Comparison of ENCODE assay signal across 9 cellular contexts in genomic region chr16:52912565-52913173, GRCh38.
DNase-seq lines count a peak whose midpoint lies in the region; ATAC-seq and TF ChIP-seq lines count a peak whose summit lies in the region.
"Had no signal": no experiment of that assay in that cellular context is flagged by ENCODE, and none has a peak within 500 bp of the region (broad histone marks: within the 10 kb centered on the region; RNA-seq: fewer than 3 reads in every experiment).

No MANE protein-coding gene starts in this region.

- no peaks in the 10 kb centered on the region for H3K36me3 ChIP-seq in SU-DHL-6 (ENCODE audit: low read length)
- no peaks in the 10 kb centered on the region for H3K36me3 ChIP-seq in neural progenitor cell
- H3K36me3 ChIP-seq: BLaER1 had no signal

- H3K9ac ChIP-seq in SU-DHL-6 (ENCODE audit: low read length) (no peak overlapping the region), neural progenitor cell (no peak overlapping the region)
- H3K9ac ChIP-seq: BLaER1 had no signal

- H3K27me3 ChIP-seq in SU-DHL-6 (ENCODE audit: low read length): no peaks in the 10 kb centered on the region
- no peaks in the 10 kb centered on the region for H3K27me3 ChIP-seq in neural progenitor cell
- H3K27me3 ChIP-seq: BLaER1 had no signal

- H3K9me3 ChIP-seq in SU-DHL-6 (ENCODE audit: insufficient read depth, low read length) (no peaks in the 10 kb centered on the region), neural progenitor cell (ENCODE audit: low read depth) (no peaks in the 10 kb centered on the region)
- H3K9me3 ChIP-seq: BLaER1 had no signal

- H4K20me1 ChIP-seq in SU-DHL-6 (ENCODE audit: low read depth, low read length) (no peaks in the 10 kb centered on the region), neural progenitor cell (ENCODE audit: low read depth) (no peaks in the 10 kb centered on the region)
- H4K20me1 ChIP-seq: BLaER1 had no signal

- H3K9me2 ChIP-seq in SU-DHL-6 (replicated peaks; ENCODE audit: insufficient read depth, low read length): no peaks in the 10 kb centered on the region

- H3K4me3 ChIP-seq in SU-DHL-6 (ENCODE audit: insufficient read depth, low read length, poor library complexity, severe bottlenecking): no peak overlapping the region
- no peak overlapping the region for H3K4me3 ChIP-seq in neural progenitor cell
- H3K4me3 ChIP-seq: BLaER1 had no signal

- DNase-seq in NCI-H1417 (lab: John Stamatoyannopoulos, UW): peak; percentile 62 to 90 (median 74)
- no peak for DNase-seq in NCI-H1417 treated with DMSO at 0.1 percent for 48 hours (lab: John Stamatoyannopoulos, UW)
- DNase-seq in H4 (ENCODE audit: low spot score): peak; percentile 52
- DNase-seq in NCI-H1092 (lab: John Stamatoyannopoulos, UW): peak; percentile 61
- peak; percentile 5 for DNase-seq in fibroblast of gingiva (ENCODE audit: low read depth)
- peak; percentile 80 for DNase-seq in neural progenitor cell (ENCODE audit: low spot score)
- DNase-seq in natural killer cell: no peak

- H3K9me3 Mint-ChIP-seq in neural progenitor cell: no peaks in the 10 kb centered on the region
- H3K9me3 Mint-ChIP-seq in natural killer cell: no peaks in the 10 kb centered on the region

- H3K4me1 Mint-ChIP-seq in neural progenitor cell: peaks cover 2% of the 10 kb centered on the region
- H3K4me1 Mint-ChIP-seq in natural killer cell: no peaks in the 10 kb centered on the region

- H3K4me3 Mint-ChIP-seq in neural progenitor cell (no peak overlapping the region), natural killer cell (no peak overlapping the region)

- no peak for ATAC-seq in natural killer cell

- H3K36me3 Mint-ChIP-seq in neural progenitor cell (no peaks in the 10 kb centered on the region), natural killer cell (no peaks in the 10 kb centered on the region)

- no peak overlapping the region for H3K27ac ChIP-seq in SU-DHL-6 (ENCODE audit: low read depth, low read length)
- no peak overlapping the region for H3K27ac ChIP-seq in neural progenitor cell
- H3K27ac ChIP-seq: BLaER1 had no signal

- H3K4me2 ChIP-seq in SU-DHL-6 (ENCODE audit: low read depth, low read length, poor library complexity, severe bottlenecking) (no peak overlapping the region), neural progenitor cell (no peak overlapping the region)
- H3K4me2 ChIP-seq: BLaER1 had no signal

- H3F3A ChIP-seq in SU-DHL-6 (ENCODE audit: insufficient read depth) (no peaks in the 10 kb centered on the region), neural progenitor cell (ENCODE audit: low read depth) (peaks cover 4% of the 10 kb centered on the region)

- intact Hi-C loops in natural killer cell (cut with micrococcal nuclease): no loop called here

- TF ChIP-seq CTCF in SU-DHL-6 (IDR thresholded peaks at IDR 0.05; ENCODE audit: insufficient read depth, low read length, poor library complexity, severe bottlenecking) (peak; percentile 75), neural progenitor cell (IDR thresholded peaks at IDR 0.05) (peak; percentile 93), natural killer cell (IDR thresholded peaks at IDR 0.05) (no peak)

- H3K27me3 Mint-ChIP-seq in neural progenitor cell (ENCODE audit: insufficient read depth, low read depth) (no peaks in the 10 kb centered on the region), natural killer cell (ENCODE audit: low read depth in 2 of 2) (peaks cover 0 to 3% of the 10 kb centered on the region in 2 donors)

- H3K79me2 ChIP-seq in SU-DHL-6 (ENCODE audit: insufficient read depth, low read length) (no peaks in the 10 kb centered on the region), neural progenitor cell (ENCODE audit: low read depth) (no peaks in the 10 kb centered on the region)

- H3K4me1 ChIP-seq in neural progenitor cell: no peaks in the 10 kb centered on the region
- H3K4me1 ChIP-seq: BLaER1 had no signal

- H3K27ac Mint-ChIP-seq in neural progenitor cell (no peak overlapping the region), natural killer cell (no peak overlapping the region)

- no peak overlapping the region for H2AFZ ChIP-seq in SU-DHL-6 (ENCODE audit: low read depth, low read length, severe bottlenecking)
- peak overlapping the region; percentile 96 for H2AFZ ChIP-seq in neural progenitor cell (replicated peaks)

Comparison
In these comparisons a context has a peak if more than half of its experiments do, and no peak if none do; other contexts are left out.
1. DNase-seq: peak in NCI-H1417 (3 of 3), H4 (single experiment), NCI-H1092 (single experiment), fibroblast of gingiva (single experiment) and neural progenitor cell (single experiment); none in NCI-H1417 treated with DMSO at 0.1 percent for 48 hours (single experiment) and natural killer cell (single experiment).